Comparison of ENCODE assay signal across 18 cellular contexts in genomic region chr10:48811917-48812316, GRCh38.
DNase-seq lines count a peak whose midpoint lies in the region; ATAC-seq and TF ChIP-seq lines count a peak whose summit lies in the region.
"Had no signal": no experiment of that assay in that cellular context is flagged by ENCODE, and none has a peak within 500 bp of the region (broad histone marks: within the 10 kb centered on the region; RNA-seq: fewer than 3 reads in every experiment).

No MANE protein-coding gene starts in this region.

- H3K4me3 Mint-ChIP-seq in stimulated activated memory B cell treated with anti-CD40 and anti-IgM and Interleukin-4, amounts not matched to agents 10 μg/mL and 1 μg/mL and 100 μg/mL, for 72 hours = no peak overlapping the region
- no peak overlapping the region for H3K4me3 Mint-ChIP-seq in activated CD4-positive, alpha-beta T cell treated with anti-CD3 and anti-CD28 coated beads, Interleukin-2, amount 10 ng/mL, durations not matched to agents 7 days and 5 days
- H3K4me3 Mint-ChIP-seq: B cell; CD4-positive, CD25-positive, alpha-beta regulatory T cell; GM23338 had no signal

- no peaks in the 10 kb centered on the region for H3K9me2 ChIP-seq in HCT116 (ENCODE audit: insufficient read depth)

- TF ChIP-seq POLR2A in HCT116 (IDR thresholded peaks at IDR 0.05; ENCODE audit: borderline replicate concordance, extremely low read depth, insufficient read depth, insufficient read length) = no peak

- no peaks in the 10 kb centered on the region for H3K9me3 ChIP-seq in HCT116 (ENCODE audit: control insufficient read depth in 1 of 2, insufficient read depth in 1 of 2, low read depth in 1 of 2, low read length in 2 of 2)
- H3K9me3 ChIP-seq: Caco-2 had no signal

- H3K4me3 ChIP-seq in AG10803 (ENCODE audit: low read length) (no peak overlapping the region), HCT116 (replicated peaks in 1 of 2; ENCODE audit: low read depth in 1 of 2, low read length in 2 of 2) (no peak overlapping the region), brain microvascular endothelial cell (ENCODE audit: low read depth, low read length) (no peak overlapping the region)
- H3K4me3 ChIP-seq: GM23338 had no signal

- H3K9ac ChIP-seq in HCT116 (ENCODE audit: low read length) = no peak overlapping the region

- H3K27me3 ChIP-seq in HCT116 (ENCODE audit: insufficient read depth, low read length) (0 out of 2 replicates have a peak, but pooled peaks cover 5% of the 10 kb centered on the region), brain microvascular endothelial cell (replicated peaks) (no peaks in the 10 kb centered on the region)

- H3K36me3 ChIP-seq in HCT116 (ENCODE audit: control insufficient read depth in 1 of 2, insufficient read depth in 2 of 2, low read length in 2 of 2) (no peaks in the 10 kb centered on the region), brain microvascular endothelial cell (replicated peaks) (no peaks in the 10 kb centered on the region)

- no peak for TF ChIP-seq CTCF in AG10803 (conservative IDR thresholded peaks at IDR 0.05; ENCODE audit: low read length)
- no peak for TF ChIP-seq CTCF in HCT116 (IDR thresholded peaks at IDR 0.05 in 2 of 3, conservative IDR thresholded peaks at IDR 0.05 in 1 of 3; ENCODE audit: borderline replicate concordance in 1 of 3, insufficient read depth in 1 of 3, low read depth in 2 of 3, low read length in 2 of 3)
- TF ChIP-seq CTCF in brain microvascular endothelial cell (IDR thresholded peaks at IDR 0.05; ENCODE audit: low read depth, low read length, missing control alignments) = no peak

- in situ Hi-C loops in brain microvascular endothelial cell (cut with HindIII; ENCODE audit: low pct_ligation_motif_present, low sequenced_read_pairs) = no loop called here

- CTCF ChIA-PET in HCT116 (lab: Charles Lee) = no interaction called here
- CTCF ChIA-PET in activated CD4-positive, alpha-beta T cell treated with anti-CD3 and anti-CD28 coated beads, Interleukin-2, amount 10 ng/mL, durations not matched to agents 7 days and 5 days (lab: Charles Lee) = no interaction called here

- intact Hi-C loops in HCT116 (cut with micrococcal nuclease) = no loop called here

- no peaks in the 10 kb centered on the region for H4K20me1 ChIP-seq in HCT116 (ENCODE audit: insufficient read depth)

- peak; percentile 29 for DNase-seq in AG10803 (ENCODE audit: low read depth)
- DNase-seq in HCT116 (ENCODE audit: low read depth, low spot score) = no peak
- peak; percentile 24 for DNase-seq in brain microvascular endothelial cell
- DNase-seq in NCI-H2029 (lab: John Stamatoyannopoulos, UW) = no peak
- DNase-seq in activated CD4-positive, alpha-beta T cell treated with anti-CD3 and anti-CD28 coated beads, Interleukin-2, amount 10 ng/mL, durations not matched to agents 7 days and 5 days = no peak
- DNase-seq: Caco-2; CD4-positive, CD25-positive, alpha-beta regulatory T cell; DMS153; IMR-90; Kasumi-1; NCI-H1105 treated with DMSO at 0.1 percent for 48 hours; NCI-H187 treated with DMSO at 0.1 percent for 48 hours; NCI-H526 treated with DMSO at 0.1 percent for 48 hours; SHP77 treated with DMSO at 0.1 percent for 48 hours had no signal

- RAD21 ChIA-PET in HCT116 (lab: Charles Lee; ENCODE audit: low non-redundant PET in 1 of 2, low total read pairs in 2 of 2, uncharacterized antibody in 2 of 2, unreplicated experiment in 2 of 2) = no interaction called here

- no peak overlapping the region for H2AFZ ChIP-seq in HCT116 (ENCODE audit: low read depth, low read length, poor library complexity, severe bottlenecking)
- H2AFZ ChIP-seq: GM23338 had no signal

- no peak for ATAC-seq in HCT116
- no peak for ATAC-seq in stimulated activated memory B cell treated with anti-CD40 and anti-IgM and Interleukin-4, amounts not matched to agents 10 μg/mL and 1 μg/mL and 100 μg/mL, for 72 hours
- ATAC-seq in GM21515 (IDR thresholded peaks at IDR 0.05; ENCODE audit: unreplicated experiment) = no peak
- ATAC-seq: GM23338 had no signal

- no peaks in the 10 kb centered on the region for H3K27me3 Mint-ChIP-seq in stimulated activated memory B cell treated with anti-CD40 and anti-IgM and Interleukin-4, amounts not matched to agents 10 μg/mL and 1 μg/mL and 100 μg/mL, for 72 hours
- H3K27me3 Mint-ChIP-seq in activated CD4-positive, alpha-beta T cell treated with anti-CD3 and anti-CD28 coated beads, Interleukin-2, amount 10 ng/mL, durations not matched to agents 7 days and 5 days = peaks cover 8% of the 10 kb centered on the region
- H3K27me3 Mint-ChIP-seq: B cell had no signal

- BruUV-seq in HCT116 (replicated peaks; lab: Mats Ljungman, UMichigan) = no TSS peak

- H3K36me3 Mint-ChIP-seq in stimulated activated memory B cell treated with anti-CD40 and anti-IgM and Interleukin-4, amounts not matched to agents 10 μg/mL and 1 μg/mL and 100 μg/mL, for 72 hours = peaks cover 54% of the 10 kb centered on the region
- no peaks in the 10 kb centered on the region for H3K36me3 Mint-ChIP-seq in activated CD4-positive, alpha-beta T cell treated with anti-CD3 and anti-CD28 coated beads, Interleukin-2, amount 10 ng/mL, durations not matched to agents 7 days and 5 days (ENCODE audit: low read depth)

- peaks cover 0 to 7% of the 10 kb centered on the region in 2 experiments; a peak in 1 of 4 replicates for H3K4me1 ChIP-seq in HCT116 (ENCODE audit: control insufficient read depth in 1 of 2, insufficient read depth in 2 of 2, low read length in 2 of 2)
- H3K4me1 ChIP-seq: Caco-2 had no signal

- no peaks in the 10 kb centered on the region for H3K79me2 ChIP-seq in HCT116 (ENCODE audit: insufficient read depth, low read length)

- H3K9me3 Mint-ChIP-seq in stimulated activated memory B cell treated with anti-CD40 and anti-IgM and Interleukin-4, amounts not matched to agents 10 μg/mL and 1 μg/mL and 100 μg/mL, for 72 hours = no peaks in the 10 kb centered on the region
- no peaks in the 10 kb centered on the region for H3K9me3 Mint-ChIP-seq in activated CD4-positive, alpha-beta T cell treated with anti-CD3 and anti-CD28 coated beads, Interleukin-2, amount 10 ng/mL, durations not matched to agents 7 days and 5 days

- POLR2A ChIA-PET in HCT116 (lab: Charles Lee) = no interaction called here
- POLR2A ChIA-PET in activated CD4-positive, alpha-beta T cell treated with anti-CD3 and anti-CD28 coated beads, Interleukin-2, amount 10 ng/mL, durations not matched to agents 7 days and 5 days (lab: Charles Lee) = no interaction called here

- no peak for TF ChIP-seq RAD21 in HCT116 (IDR thresholded peaks at IDR 0.05; ENCODE audit: low read depth)

- peak overlapping the region; percentile 59 for H3K27ac Mint-ChIP-seq in stimulated activated memory B cell treated with anti-CD40 and anti-IgM and Interleukin-4, amounts not matched to agents 10 μg/mL and 1 μg/mL and 100 μg/mL, for 72 hours
- H3K27ac Mint-ChIP-seq in activated CD4-positive, alpha-beta T cell treated with anti-CD3 and anti-CD28 coated beads, Interleukin-2, amount 10 ng/mL, durations not matched to agents 7 days and 5 days = no peak overlapping the region
- H3K27ac Mint-ChIP-seq: CD4-positive, CD25-positive, alpha-beta regulatory T cell; GM23338 had no signal

- H3K4me1 Mint-ChIP-seq in stimulated activated memory B cell treated with anti-CD40 and anti-IgM and Interleukin-4, amounts not matched to agents 10 μg/mL and 1 μg/mL and 100 μg/mL, for 72 hours = peaks cover 12% of the 10 kb centered on the region
- H3K4me1 Mint-ChIP-seq in activated CD4-positive, alpha-beta T cell treated with anti-CD3 and anti-CD28 coated beads, Interleukin-2, amount 10 ng/mL, durations not matched to agents 7 days and 5 days = peaks cover 11% of the 10 kb centered on the region
- H3K4me1 Mint-ChIP-seq: B cell had no signal

- H3K4me2 ChIP-seq in HCT116 (ENCODE audit: low read length) = 0 out of 2 replicates have a peak overlapping the region, but pooled peaks have one; percentile 10
- H3K4me2 ChIP-seq: GM23338 had no signal

- no peak overlapping the region for H3K27ac ChIP-seq in HCT116 (ENCODE audit: low read depth, low read length)
- H3K27ac ChIP-seq in brain microvascular endothelial cell = no peak overlapping the region

TF ChIP-seq in HCT116, 20 proteins besides CTCF, POLR2A, EP300 and RAD21:
- TF ChIP-seq ZBTB33 (IDR thresholded peaks at IDR 0.05; ENCODE audit: extremely low read depth, insufficient replicate concordance, low read length) = no peak
- TF ChIP-seq SRF (IDR thresholded peaks at IDR 0.05; ENCODE audit: low read depth) = no peak
- no peak for TF ChIP-seq CBX3 (IDR thresholded peaks at IDR 0.05; ENCODE audit: low read depth)
- no peak for TF ChIP-seq ZFX (IDR thresholded peaks at IDR 0.05)
- TF ChIP-seq ELF1 (IDR thresholded peaks at IDR 0.05; ENCODE audit: borderline replicate concordance, low read depth) = no peak
- no peak for TF ChIP-seq EZH2phosphoT487 (IDR thresholded peaks at IDR 0.05; ENCODE audit: borderline replicate concordance)
- TF ChIP-seq TCF7L2 (IDR thresholded peaks at IDR 0.05; ENCODE audit: borderline replicate concordance, extremely low read depth, insufficient read depth, insufficient read length) = no peak
- TF ChIP-seq SP1 (IDR thresholded peaks at IDR 0.05; ENCODE audit: low read depth) = no peak
- TF ChIP-seq POLR2AphosphoS5 (IDR thresholded peaks at IDR 0.05; ENCODE audit: low read depth, low read length) = no peak
- TF ChIP-seq JUND (IDR thresholded peaks at IDR 0.05) = no peak
- TF ChIP-seq FOSL1 (IDR thresholded peaks at IDR 0.05; ENCODE audit: low read depth) = no peak
- no peak for TF ChIP-seq MAX (IDR thresholded peaks at IDR 0.05)
- no peak for TF ChIP-seq EGR1 (IDR thresholded peaks at IDR 0.05; ENCODE audit: low read depth)

Comparison
In these comparisons a context has a peak if more than half of its experiments do, and no peak if none do; other contexts are left out.
1. DNase-seq: peak in AG10803 (single experiment) and brain microvascular endothelial cell (single experiment); none in HCT116 (single experiment), NCI-H2029 (single experiment) and activated CD4-positive, alpha-beta T cell treated with anti-CD3 and anti-CD28 coated beads, Interleukin-2, amount 10 ng/mL, durations not matched to agents 7 days and 5 days (single experiment).